Comparison of ENCODE assay signal across 14 cellular contexts in the genomic region with DNA sequence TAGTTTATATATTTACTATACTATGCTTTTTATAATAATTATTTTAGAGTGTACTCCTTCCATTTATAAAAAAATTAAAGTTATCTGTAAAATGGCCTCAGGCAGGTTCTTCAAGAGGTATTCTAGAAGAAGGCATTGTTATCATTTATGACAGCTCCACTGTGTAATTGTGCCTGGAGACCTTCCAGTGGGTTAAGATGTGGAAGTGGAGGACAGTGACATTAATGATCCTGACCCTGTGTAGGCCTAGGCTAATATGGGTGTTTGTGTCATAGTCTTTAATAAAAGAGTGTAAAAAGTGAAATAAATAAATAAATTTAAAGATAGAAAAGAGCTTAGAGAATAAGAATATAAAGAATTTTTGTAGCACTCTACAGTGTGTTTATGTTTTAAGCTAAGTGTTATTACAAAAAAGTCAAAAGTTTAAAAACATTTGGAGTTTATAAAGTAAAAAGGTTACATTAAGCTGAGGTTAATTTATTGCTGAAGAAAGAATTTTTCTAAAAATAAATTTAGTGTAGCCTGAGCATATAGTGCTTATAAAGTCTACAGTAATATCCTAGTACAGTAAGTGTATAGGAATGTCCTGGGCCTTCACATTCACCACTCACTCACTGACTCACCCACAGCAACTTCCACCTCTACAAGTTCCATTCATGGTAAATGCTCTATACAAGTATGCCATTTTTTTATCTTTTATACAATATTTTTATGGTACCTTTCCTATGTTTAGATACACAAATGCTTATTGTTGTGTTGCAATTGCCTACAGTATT.
DNase-seq lines count a peak whose midpoint lies in the region; ATAC-seq, FAIRE-seq and TF ChIP-seq lines count a peak whose summit lies in the region.
"Had no signal": no experiment of that assay in that cellular context is flagged by ENCODE, and none has a peak within 500 bp of the region (broad histone marks: within the 10 kb centered on the region; RNA-seq: fewer than 3 reads in every experiment).

No MANE protein-coding gene starts in this region.

- DNase-seq in AG09309 (ENCODE audit: low read depth): peak; percentile 70
- DNase-seq in MG63: peak; percentile 75
- peak; percentile 96 for DNase-seq in bronchial epithelial cell (ENCODE audit: low read depth)
- peak; percentile 70 for DNase-seq in kidney glomerular epithelial cell (lab: John Stamatoyannopoulos, UW)
- DNase-seq in activated CD8-positive, alpha-beta memory T cell treated with anti-CD3 and anti-CD28 coated beads, Interleukin-2, amount 50 U/mL, for 48 hours: no peak
- DNase-seq in NCI-H146 treated with DMSO at 0.1 percent for 48 hours (lab: John Stamatoyannopoulos, UW; ENCODE audit: unreplicated experiment): no peak
- DNase-seq: activated T-cell treated with anti-CD3 and anti-CD28 coated beads, Interleukin-2, amount 50 U/mL, for 24 hours; body of pancreas; CD8-positive, alpha-beta memory T cell; erythroblast; NCI-H524 treated with DMSO at 0.1 percent for 48 hours; stimulated activated CD4-positive, alpha-beta T cell treated with anti-CD3 and anti-CD28 coated beads, Interleukin-15, amount 100 ng/mL, for 24 hours had no signal

- H3K36me3 ChIP-seq in MG63: no peaks in the 10 kb centered on the region
- H3K36me3 ChIP-seq in bronchial epithelial cell (ENCODE audit: control insufficient read depth, insufficient read depth, low read length): no peaks in the 10 kb centered on the region

- no peak overlapping the region for H3K4me3 ChIP-seq in AG09309 (ENCODE audit: control insufficient read depth, low read depth, low read length)
- no peak overlapping the region for H3K4me3 ChIP-seq in MG63
- no peak overlapping the region for H3K4me3 ChIP-seq in bronchial epithelial cell (ENCODE audit: low read depth, low read length)
- H3K4me3 ChIP-seq: body of pancreas had no signal

- no peak for ATAC-seq in GM21717 (IDR thresholded peaks at IDR 0.05; ENCODE audit: unreplicated experiment)
- ATAC-seq in GM19328 (IDR thresholded peaks at IDR 0.05; ENCODE audit: unreplicated experiment): no peak
- ATAC-seq: body of pancreas had no signal

- TF ChIP-seq CTCF in AG09309 (IDR thresholded peaks at IDR 0.05; ENCODE audit: control insufficient read depth, insufficient read depth, low read depth, low read length, missing control alignments) (no peak), bronchial epithelial cell (IDR thresholded peaks at IDR 0.05; ENCODE audit: insufficient read depth, low read length, severe bottlenecking) (no peak)

- peaks cover 9% of the 10 kb centered on the region for H3K9me3 ChIP-seq in MG63
- H3K9me3 ChIP-seq: body of pancreas had no signal

- FAIRE-seq in bronchial epithelial cell (lab: Jason Lieb, UNC): no peak

- H3K27me3 ChIP-seq in MG63: no peaks in the 10 kb centered on the region
- no peaks in the 10 kb centered on the region for H3K27me3 ChIP-seq in bronchial epithelial cell (ENCODE audit: control insufficient read depth, insufficient read depth, low read length)
- H3K27me3 ChIP-seq: body of pancreas had no signal

Comparison
In these comparisons a context has a peak if more than half of its experiments do, and no peak if none do; other contexts are left out.
1. DNase-seq: peak in AG09309 (single experiment), MG63 (single experiment), bronchial epithelial cell (single experiment) and kidney glomerular epithelial cell (single experiment); none in activated CD8-positive, alpha-beta memory T cell treated with anti-CD3 and anti-CD28 coated beads, Interleukin-2, amount 50 U/mL, for 48 hours (single experiment) and NCI-H146 treated with DMSO at 0.1 percent for 48 hours (single experiment).